In genomic region chr2:26614205-26615128, GRCh38 we compare ENCODE assay signal across 18 cellular contexts. TPM values are rescaled to one million over a fixed set of nuclear protein-coding genes. Genes with fewer than 3 reads are reported as not detected.
DNase-seq lines count a peak whose midpoint lies in the region; ATAC-seq and TF ChIP-seq lines count a peak whose summit lies in the region.
"Had no signal": no experiment of that assay in that cellular context is flagged by ENCODE, and none has a peak within 500 bp of the region (broad histone marks: within the 10 kb centered on the region; RNA-seq: fewer than 3 reads in every experiment).

No MANE protein-coding gene starts in this region.

- peaks cover 6% of the 10 kb centered on the region for H3K27me3 Mint-ChIP-seq in stimulated activated naive CD8-positive, alpha-beta T cell treated with anti-CD3 and anti-CD28 coated beads, Interleukin-15, amount 100 ng/mL, for 72 hours
- H3K27me3 Mint-ChIP-seq in glutamatergic neuron (ENCODE audit: unreplicated experiment): peaks cover 2% of the 10 kb centered on the region
- H3K27me3 Mint-ChIP-seq in neural progenitor cell (ENCODE audit: insufficient read depth, low read depth): peaks cover 20% of the 10 kb centered on the region
- peaks cover 20% of the 10 kb centered on the region for H3K27me3 Mint-ChIP-seq in GM23338 (ENCODE audit: insufficient read depth, low read depth, poor library complexity)

- TF ChIP-seq CTCF in glutamatergic neuron (IDR thresholded peaks at IDR 0.05; ENCODE audit: partially characterized antibody, unreplicated experiment): no peak
- no peak for TF ChIP-seq CTCF in neural progenitor cell (IDR thresholded peaks at IDR 0.05)
- no peak for TF ChIP-seq CTCF in GM23338 (conservative IDR thresholded peaks at IDR 0.05; ENCODE audit: low read depth in 2 of 2)

- H3K4me3 ChIP-seq in neural progenitor cell (no peak overlapping the region), aorta (ENCODE audit: low read length in 2 of 2) (no peak overlapping the region), H7 (ENCODE audit: insufficient read depth, low read depth, low read length) (no peak overlapping the region), GM23338 (no peak overlapping the region)
- H3K4me3 ChIP-seq: uterus had no signal

- H4K20me1 ChIP-seq in neural progenitor cell (ENCODE audit: low read depth) (no peaks in the 10 kb centered on the region), GM23338 (replicated peaks; ENCODE audit: insufficient read depth) (no peaks in the 10 kb centered on the region)

- intact Hi-C loops in aorta (cut with DNase I): loop anchor here in 1 of 2 donors (5.0 kb wide), 1 partner anchor 78 kb away; the partner anchor contains the start of gene KCNK3

- H3K27me3 ChIP-seq in neural progenitor cell: peaks cover 25% of the 10 kb centered on the region
- H3K27me3 ChIP-seq in aorta (ENCODE audit: control insufficient read depth in 1 of 2, insufficient read depth in 2 of 2, low read length in 1 of 2): no peaks in the 10 kb centered on the region
- peaks cover 10% of the 10 kb centered on the region for H3K27me3 ChIP-seq in H7 (ENCODE audit: control insufficient read depth, insufficient read depth, low read length)
- H3K27me3 ChIP-seq in GM23338 (ENCODE audit: insufficient read depth): no peaks in the 10 kb centered on the region
- H3K27me3 ChIP-seq: uterus had no signal

- H2AFZ ChIP-seq in neural progenitor cell (replicated peaks) (no peak overlapping the region), GM23338 (no peak overlapping the region)
- H2AFZ ChIP-seq: parathyroid adenoma had no signal

- no peak for ATAC-seq in stimulated activated naive CD8-positive, alpha-beta T cell treated with anti-CD3 and anti-CD28 coated beads, Interleukin-15, amount 100 ng/mL, for 72 hours
- no peak for ATAC-seq in stimulated activated naive CD8-positive, alpha-beta T cell treated with anti-CD3 and anti-CD28 coated beads, Interleukin-15, Interleukin-2, amounts not matched to agents 100 U/mL and 50 U/mL, for 24 hours
- ATAC-seq in aorta (ENCODE audit: low FRiP score): peak; percentile 30
- no peak for ATAC-seq in GM23338
- no peak for ATAC-seq in GM18867 (IDR thresholded peaks at IDR 0.05; ENCODE audit: unreplicated experiment)

- H3K9me3 Mint-ChIP-seq in stimulated activated naive CD8-positive, alpha-beta T cell treated with anti-CD3 and anti-CD28 coated beads, Interleukin-15, amount 100 ng/mL, for 72 hours: no peaks in the 10 kb centered on the region
- H3K9me3 Mint-ChIP-seq in glutamatergic neuron (ENCODE audit: unreplicated experiment): peaks cover 10% of the 10 kb centered on the region
- peaks cover 2% of the 10 kb centered on the region for H3K9me3 Mint-ChIP-seq in neural progenitor cell
- no peaks in the 10 kb centered on the region for H3K9me3 Mint-ChIP-seq in GM23338
- H3K9me3 Mint-ChIP-seq: T-helper 2 cell treated with Interferon-gamma antibody and Interleukin-4, amounts not matched to agents 5 μg/mL and 100 μg/mL, for 36 hours had no signal

- peaks cover 14% of the 10 kb centered on the region for H3F3A ChIP-seq in neural progenitor cell (ENCODE audit: low read depth)
- no peaks in the 10 kb centered on the region for H3F3A ChIP-seq in GM23338 (replicated peaks; ENCODE audit: low read depth)

- H3K27ac Mint-ChIP-seq in stimulated activated naive CD8-positive, alpha-beta T cell treated with anti-CD3 and anti-CD28 coated beads, Interleukin-15, amount 100 ng/mL, for 72 hours: peak overlapping the region; percentile 25 to 67
- H3K27ac Mint-ChIP-seq in glutamatergic neuron (ENCODE audit: unreplicated experiment): peak overlapping the region; percentile 52
- H3K27ac Mint-ChIP-seq in neural progenitor cell: peak overlapping the region; percentile 81
- H3K27ac Mint-ChIP-seq in GM23338: no peak overlapping the region
- H3K27ac Mint-ChIP-seq: T-helper 2 cell treated with Interferon-gamma antibody and Interleukin-4, amounts not matched to agents 5 μg/mL and 100 μg/mL, for 36 hours had no signal

- no peak overlapping the region for H3K4me3 Mint-ChIP-seq in stimulated activated naive CD8-positive, alpha-beta T cell treated with anti-CD3 and anti-CD28 coated beads, Interleukin-15, amount 100 ng/mL, for 72 hours
- H3K4me3 Mint-ChIP-seq in glutamatergic neuron (ENCODE audit: unreplicated experiment) (no peak overlapping the region), neural progenitor cell (no peak overlapping the region), GM23338 (no peak overlapping the region)
- H3K4me3 Mint-ChIP-seq: T-helper 2 cell treated with Interferon-gamma antibody and Interleukin-4, amounts not matched to agents 5 μg/mL and 100 μg/mL, for 36 hours had no signal

- H3K4me1 ChIP-seq in neural progenitor cell: peaks cover 62% of the 10 kb centered on the region
- peaks cover 2 to 4% of the 10 kb centered on the region in 2 donors for H3K4me1 ChIP-seq in aorta (ENCODE audit: control insufficient read depth in 1 of 2, insufficient read depth in 2 of 2, low read length in 2 of 2)
- peaks cover 6% of the 10 kb centered on the region; the same call in 1 of the 2 replicates for H3K4me1 ChIP-seq in GM23338 (ENCODE audit: insufficient read depth)
- H3K4me1 ChIP-seq: uterus had no signal

- H3K79me2 ChIP-seq in neural progenitor cell (ENCODE audit: low read depth) (no peaks in the 10 kb centered on the region), GM23338 (replicated peaks; ENCODE audit: insufficient read depth) (no peaks in the 10 kb centered on the region)
- H3K79me2 ChIP-seq: parathyroid adenoma had no signal

- no peaks in the 10 kb centered on the region for H3K9me3 ChIP-seq in neural progenitor cell (ENCODE audit: low read depth)
- no peaks in the 10 kb centered on the region for H3K9me3 ChIP-seq in aorta (ENCODE audit: control insufficient read depth, low read length)
- H3K9me3 ChIP-seq: uterus had no signal

- H3K27ac ChIP-seq in neural progenitor cell (no peak overlapping the region), aorta (ENCODE audit: low read depth in 1 of 2, low read length in 2 of 2) (no peak overlapping the region), GM23338 (ENCODE audit: low read depth) (no peak overlapping the region)
- H3K27ac ChIP-seq: parathyroid adenoma had no signal

- H3K4me1 Mint-ChIP-seq in stimulated activated naive CD8-positive, alpha-beta T cell treated with anti-CD3 and anti-CD28 coated beads, Interleukin-15, amount 100 ng/mL, for 72 hours: peaks cover 22% of the 10 kb centered on the region
- H3K4me1 Mint-ChIP-seq in glutamatergic neuron (ENCODE audit: low read depth, unreplicated experiment) (peaks cover 64% of the 10 kb centered on the region), neural progenitor cell (peaks cover 77% of the 10 kb centered on the region), GM23338 (peaks cover 40% of the 10 kb centered on the region)

- H3K36me3 Mint-ChIP-seq in glutamatergic neuron (ENCODE audit: unreplicated experiment) (no peaks in the 10 kb centered on the region), neural progenitor cell (no peaks in the 10 kb centered on the region), GM23338 (ENCODE audit: low read depth) (no peaks in the 10 kb centered on the region)

- no peaks in the 10 kb centered on the region for H3K9me2 ChIP-seq in GM23338 (ENCODE audit: insufficient read depth)

- no peak for DNase-seq in stimulated activated naive CD8-positive, alpha-beta T cell treated with anti-CD3 and anti-CD28 coated beads, Interleukin-15, amount 100 ng/mL, for 72 hours
- DNase-seq in stimulated activated naive CD8-positive, alpha-beta T cell treated with anti-CD3 and anti-CD28 coated beads, Interleukin-15, Interleukin-2, amounts not matched to agents 100 U/mL and 50 U/mL, for 24 hours: no peak
- DNase-seq in glutamatergic neuron (peak; percentile 51), neural progenitor cell (ENCODE audit: low spot score) (no peak), aorta (no peak), H7 (no peak), GM23338 (ENCODE audit: low spot score) (no peak)
- DNase-seq: activated CD4-positive, alpha-beta T cell treated with anti-CD3 and anti-CD28 coated beads, Interleukin-2, amount 50 U/mL, for 48 hours; activated gamma-delta T cell; AML-193; MM.1S; NCI-H510A treated with DMSO at 0.1 percent for 48 hours; uterus had no signal

- 15 to 21% methylated on average over 18 of the region's 18 CpGs for WGBS in aorta, 2 donors

- peak overlapping the region; percentile 63 for H3K4me2 ChIP-seq in neural progenitor cell
- H3K4me2 ChIP-seq in GM23338: no peak overlapping the region

- no peak overlapping the region for H3K9ac ChIP-seq in neural progenitor cell
- H3K9ac ChIP-seq: parathyroid adenoma had no signal

- no peaks in the 10 kb centered on the region for H3K36me3 ChIP-seq in neural progenitor cell
- no peaks in the 10 kb centered on the region for H3K36me3 ChIP-seq in aorta (ENCODE audit: control insufficient read depth in 1 of 2, insufficient read depth in 2 of 2, low read length in 1 of 2)
- no peaks in the 10 kb centered on the region for H3K36me3 ChIP-seq in H7 (replicated peaks; ENCODE audit: control insufficient read depth, insufficient read depth, low read length)
- no peaks in the 10 kb centered on the region for H3K36me3 ChIP-seq in GM23338 (ENCODE audit: insufficient read depth)
- H3K36me3 ChIP-seq: uterus had no signal

TF ChIP-seq in GM23338, 12 proteins besides CTCF, POLR2A, EP300 and RAD21 (continues in another document):
- TF ChIP-seq POLR2AphosphoS5 (IDR thresholded peaks at IDR 0.05; ENCODE audit: low read depth) (no peak), ETS1 (IDR thresholded peaks at IDR 0.05) (no peak), NANOG (IDR thresholded peaks at IDR 0.05; ENCODE audit: borderline replicate concordance) (no peak), STAT1 (IDR thresholded peaks at IDR 0.05; ENCODE audit: unreplicated experiment) (no peak), JUNB (IDR thresholded peaks at IDR 0.05; ENCODE audit: unreplicated experiment) (no peak)

RNA-seq across cellular contexts. Expression of gene CIB4, which starts 26.7 kb away (rescaled TPM):
- total RNA-seq in glutamatergic neuron (ENCODE audit: unreplicated experiment) (not detected), neural progenitor cell (ENCODE audit: low replicate concordance) (not detected in 2 replicates), aorta (under 1 TPM in 1 of 2 donors, not detected in 1; 0.60 TPM)
- polyA plus RNA-seq in aorta (not detected), GM23338 (2016; fragmentation: Nextera tagmentation; extraction: Ambion mirVana) (not detected in 2 replicates)
- total RNA-seq in H7 (2014; rRNA removed; shearing (Covaris generic)): not detected in 2 replicates
- total RNA-seq in GM23338 (2014; rRNA removed; shearing (Covaris generic)): not detected in 2 replicates
- total RNA-seq: Daoy, HT-29 had no signal
